ENCODE assay signal across 21 cellular contexts in genomic region chr19:10491472-10492047, GRCh38. TPM values are rescaled to one million over a fixed set of nuclear protein-coding genes. Genes with fewer than 3 reads are reported as not detected.
DNase-seq lines count a peak whose midpoint lies in the region; ATAC-seq, FAIRE-seq and TF ChIP-seq lines count a peak whose summit lies in the region.
"Had no signal": no experiment of that assay in that cellular context is flagged by ENCODE, and none has a peak within 500 bp of the region (broad histone marks: within the 10 kb centered on the region; RNA-seq: fewer than 3 reads in every experiment).

No MANE protein-coding gene starts in this region.

- H4K20me1 ChIP-seq in HepG2 (ENCODE audit: insufficient read depth, low read length) = no peaks in the 10 kb centered on the region

- WGBS in HepG2 (ENCODE audit: low lambda C conversion rate) = 88% methylated on average over 5 of the region's 43 CpGs
- WGBS in aorta, 2 donors = 95 to 97% methylated on average over 43 of the region's 43 CpGs

- no peak overlapping the region for H3K9ac ChIP-seq in HepG2 (ENCODE audit: insufficient read depth, low read depth, low read length)
- H3K9ac ChIP-seq: KMS-11 had no signal

- in situ Hi-C loops in HepG2 (cut with HindIII; ENCODE audit: extremely low pct_ligation_motif_present, low pct_unique_long_range_greater_than_20kb) = no loop called here

- H3K4me1 ChIP-seq in left ventricle myocardium inferior (peaks cover 11% of the 10 kb centered on the region), HepG2 (ENCODE audit: insufficient read depth, low read length) (peaks cover 9% of the 10 kb centered on the region), aorta (ENCODE audit: control insufficient read depth in 1 of 2, insufficient read depth in 2 of 2, low read length in 2 of 2) (no peaks in the 10 kb centered on the region)
- no peaks in the 10 kb centered on the region for H3K4me1 ChIP-seq in CD4-positive, alpha-beta memory T cell (ENCODE audit: insufficient read depth, low read length)
- H3K4me1 ChIP-seq: HAP-1, SJSA1 had no signal

- TF ChIP-seq POLR2A in HepG2 (IDR thresholded peaks at IDR 0.05; ENCODE audit: insufficient read depth in 1 of 2, low read depth in 2 of 2, low read length in 2 of 2) = no peak

- POLR2A ChIA-PET in HepG2 (lab: Yijun Ruan, JAX) = no interaction called here
- POLR2A ChIA-PET in CD4-positive, alpha-beta memory T cell (lab: Charles Lee; ENCODE audit: partially characterized antibody) = interaction anchor here (0.6 kb wide), 1 partner anchor 39 kb away, joined by 3 read pairs; no protein-coding TSS in a partner anchor

- intact Hi-C loops in left ventricle myocardium superior (cut with micrococcal nuclease) = no loop called here
- intact Hi-C loops in left ventricle myocardium inferior (cut with micrococcal nuclease) = no loop called here
- intact Hi-C loops in HepG2 (cut with micrococcal nuclease; ENCODE audit: unreplicated experiment) = no loop called here
- intact Hi-C loops in aorta (cut with DNase I) = no loop called here
- intact Hi-C loops in CD4-positive, alpha-beta memory T cell (cut with micrococcal nuclease) = no loop called here

- H3K36me3 ChIP-seq in left ventricle myocardium inferior = peaks cover 94% of the 10 kb centered on the region
- peaks cover 23 to 52% of the 10 kb centered on the region in 2 experiments for H3K36me3 ChIP-seq in HepG2 (replicated peaks in 1 of 2; ENCODE audit: control insufficient read depth in 1 of 2, insufficient read depth in 2 of 2, low read length in 2 of 2)
- peaks cover 0 to 4% of the 10 kb centered on the region in 2 donors for H3K36me3 ChIP-seq in aorta (ENCODE audit: control insufficient read depth in 1 of 2, insufficient read depth in 2 of 2, low read length in 1 of 2)
- peaks cover 38% of the 10 kb centered on the region for H3K36me3 ChIP-seq in CD4-positive, alpha-beta memory T cell (ENCODE audit: insufficient read depth, low read length)

- H3K4me3 Mint-ChIP-seq in chondrocyte (ENCODE audit: unreplicated experiment) = no peak overlapping the region
- no peak overlapping the region for H3K4me3 Mint-ChIP-seq in CD4-positive, alpha-beta memory T cell
- H3K4me3 Mint-ChIP-seq: GM23338, HFFc6 had no signal

- H3K27me3 ChIP-seq in left ventricle myocardium inferior (ENCODE audit: low read depth) = no peaks in the 10 kb centered on the region
- H3K27me3 ChIP-seq in HepG2 (ENCODE audit: control insufficient read depth in 1 of 2, insufficient read depth in 2 of 2, low read length in 2 of 2) = no peaks in the 10 kb centered on the region
- H3K27me3 ChIP-seq in aorta (ENCODE audit: control insufficient read depth in 1 of 2, insufficient read depth in 2 of 2, low read length in 1 of 2) = no peaks in the 10 kb centered on the region
- no peaks in the 10 kb centered on the region for H3K27me3 ChIP-seq in CD4-positive, alpha-beta memory T cell (ENCODE audit: insufficient read depth, low read length)
- H3K27me3 ChIP-seq: SJSA1 had no signal

- ATAC-seq in left ventricle myocardium superior (peak; percentile 10), HepG2 (no peak), aorta (ENCODE audit: low FRiP score) (peak; percentile 22)

- H3K27me3 Mint-ChIP-seq in chondrocyte (ENCODE audit: low read depth) = no peaks in the 10 kb centered on the region
- no peaks in the 10 kb centered on the region for H3K27me3 Mint-ChIP-seq in CD4-positive, alpha-beta memory T cell
- H3K27me3 Mint-ChIP-seq: IgD-negative memory B cell had no signal

- no peak overlapping the region for H3K4me3 ChIP-seq in left ventricle myocardium inferior
- no peak overlapping the region for H3K4me3 ChIP-seq in HepG2 (replicated peaks in 1 of 3; ENCODE audit: insufficient read depth in 1 of 3, low read depth in 2 of 3, low read length in 3 of 3)
- no peak overlapping the region for H3K4me3 ChIP-seq in aorta (ENCODE audit: low read length in 2 of 2)
- no peak overlapping the region for H3K4me3 ChIP-seq in CD4-positive, alpha-beta memory T cell (ENCODE audit: low read length in 2 of 2)
- H3K4me3 ChIP-seq: GM23338, HAP-1, PC-9, SJSA1 had no signal

- CTCF ChIA-PET in HepG2 (lab: Yijun Ruan, JAX; ENCODE audit: low intra/inter-chr PET ratio, low total read pairs) = no interaction called here
- CTCF ChIA-PET in CD4-positive, alpha-beta memory T cell (lab: Charles Lee; ENCODE audit: partially characterized antibody) = interaction anchor here (1.0 to 2.2 kb wide), 5 partner anchors 9 to 209 kb away, joined by 3 to 10 read pairs (median 3); partner anchors contain the start of gene QTRT1

- H3K27ac ChIP-seq in left ventricle myocardium inferior (replicated peaks) = no peak overlapping the region
- no peak overlapping the region for H3K27ac ChIP-seq in HepG2 (ENCODE audit: extremely low read length, insufficient read depth, low read length)
- H3K27ac ChIP-seq in aorta (ENCODE audit: low read depth in 1 of 2, low read length in 2 of 2) = no peak overlapping the region
- H3K27ac ChIP-seq in CD4-positive, alpha-beta memory T cell (ENCODE audit: low read depth, low read length) = no peak overlapping the region
- H3K27ac ChIP-seq: 22Rv1, KMS-11, PC-9, SJSA1 had no signal

- TF ChIP-seq EP300 in HepG2 (IDR thresholded peaks at IDR 0.05; ENCODE audit: low read depth in 2 of 2, low read length in 2 of 2) = no peak
- TF ChIP-seq EP300 in HepG2 (CRISPR knock-in tag; IDR thresholded peaks at IDR 0.05; ENCODE audit: borderline replicate concordance) = no peak

- H3K36me3 Mint-ChIP-seq in chondrocyte (ENCODE audit: low read depth) = peaks cover 22% of the 10 kb centered on the region
- H3K36me3 Mint-ChIP-seq in CD4-positive, alpha-beta memory T cell = peaks cover 8 to 42% of the 10 kb centered on the region in 2 donors

- TF ChIP-seq CTCF in left ventricle myocardium inferior (IDR thresholded peaks at IDR 0.05; ENCODE audit: borderline replicate concordance) = no peak
- no peak for TF ChIP-seq CTCF in chondrocyte (IDR thresholded peaks at IDR 0.05)
- no peak for TF ChIP-seq CTCF in HepG2 (CRISPR knock-in tag; IDR thresholded peaks at IDR 0.05)

- no peak overlapping the region for H3K27ac Mint-ChIP-seq in chondrocyte (ENCODE audit: unreplicated experiment)
- H3K27ac Mint-ChIP-seq in CD4-positive, alpha-beta memory T cell = peak overlapping the region in 1 of 7 donors; percentile 50
- H3K27ac Mint-ChIP-seq: GM23338, HFFc6 had no signal

- no peak overlapping the region for H3K4me2 ChIP-seq in HepG2 (ENCODE audit: low read depth, low read length)
- H3K4me2 ChIP-seq: GM23338, KMS-11, PC-9 had no signal

- H3K9me3 ChIP-seq in left ventricle myocardium inferior (replicated peaks) = no peaks in the 10 kb centered on the region
- no peaks in the 10 kb centered on the region for H3K9me3 ChIP-seq in HepG2 (ENCODE audit: low read length)
- H3K9me3 ChIP-seq in aorta (ENCODE audit: control insufficient read depth, low read length) = no peaks in the 10 kb centered on the region
- H3K9me3 ChIP-seq in CD4-positive, alpha-beta memory T cell (ENCODE audit: control insufficient read depth in 1 of 2, low read length in 2 of 2) = no peaks in the 10 kb centered on the region
- H3K9me3 ChIP-seq: HAP-1, SJSA1 had no signal

- H3K79me2 ChIP-seq in HepG2 (ENCODE audit: insufficient read depth, low read length) = peaks cover 9% of the 10 kb centered on the region

- no peak for FAIRE-seq in HepG2 (lab: Jason Lieb, UNC)
- FAIRE-seq: D721Med, GM18507 had no signal

- no peak overlapping the region for H2AFZ ChIP-seq in HepG2 (ENCODE audit: low read length)
- H2AFZ ChIP-seq: GM23338, PC-9 had no signal

- H3K9me3 Mint-ChIP-seq in chondrocyte (ENCODE audit: low read depth) = no peaks in the 10 kb centered on the region
- no peaks in the 10 kb centered on the region for H3K9me3 Mint-ChIP-seq in CD4-positive, alpha-beta memory T cell
- H3K9me3 Mint-ChIP-seq: GM23338, HFFc6, IgD-negative memory B cell had no signal

- BruUV-seq in HepG2 (replicated peaks; lab: Mats Ljungman, UMichigan) = TSS peak; percentile 36

- no peaks in the 10 kb centered on the region for H3K4me1 Mint-ChIP-seq in chondrocyte (ENCODE audit: low read depth)
- peaks cover 5 to 10% (median 9%) of the 10 kb centered on the region in 4 donors for H3K4me1 Mint-ChIP-seq in CD4-positive, alpha-beta memory T cell
- H3K4me1 Mint-ChIP-seq: GM23338 had no signal

- TF ChIP-seq RAD21 in HepG2 (CRISPR knock-in tag; IDR thresholded peaks at IDR 0.05) = no peak

- DNase-seq in left ventricle myocardium superior (no peak), left ventricle myocardium inferior (no peak), chondrocyte (ENCODE audit: low spot score) (peak; percentile 91), HepG2 (ENCODE audit: low spot score) (no peak), aorta (peak in 1 of 2 donors; percentile 52), mucosa of gallbladder (ENCODE audit: low spot score) (no peak), NCI-H526 treated with DMSO at 0.1 percent for 48 hours (lab: John Stamatoyannopoulos, UW) (no peak)
- no peak for DNase-seq in CD4-positive, alpha-beta memory T cell
- DNase-seq: NCI-H2029 treated with DMSO at 0.1 percent for 48 hours, NCI-H446 treated with DMSO at 0.1 percent for 48 hours had no signal

RNA-seq across cellular contexts. Expression of gene KEAP1, which starts 11.6 kb away (rescaled TPM):
- 87.7 TPM for total RNA-seq in left ventricle myocardium superior
- 74.5 TPM for total RNA-seq in left ventricle myocardium inferior
- 69.3 to 79.9 TPM (median 70.9 TPM) in 3 replicates for total RNA-seq in chondrocyte
- 72.9 and 75.5 TPM in 2 replicates for total RNA-seq in HepG2 (2016; rRNA removed; fragmentation: Illumina TruSeq; extraction: Trizol)
- total RNA-seq in HepG2 (2016; cell fraction: cytosol; rRNA removed; fragmentation: Illumina TruSeq; extraction: Trizol; ENCODE audit: low read depth) = 37.8 and 38.2 TPM in 2 replicates
- 60.9 and 73.7 TPM in 2 replicates for total RNA-seq in HepG2 (2016; cell fraction: insoluble cytoplasmic fraction; rRNA removed; fragmentation: Illumina TruSeq; extraction: Trizol)
- 75.5 and 78.9 TPM in 2 replicates for total RNA-seq in HepG2 (2016; cell fraction: membrane; rRNA removed; fragmentation: Illumina TruSeq; extraction: Trizol)
- total RNA-seq in HepG2 (2016; cell fraction: nucleus; rRNA removed; fragmentation: Illumina TruSeq; extraction: Trizol) = 35.4 and 45.7 TPM in 2 replicates
- polyA plus RNA-seq in HepG2 (2011; rRNA removed) = 56.7 and 72.4 TPM in 2 replicates
- polyA plus RNA-seq in HepG2 (2011; cell fraction: cytosol; rRNA removed) = 40.4 and 55.8 TPM in 2 replicates
- polyA plus RNA-seq in HepG2 (2011; cell fraction: nucleus; rRNA removed) = 51.5 and 70.2 TPM in 2 replicates
- polyA plus RNA-seq in HepG2 (2012) = 46.5 and 50.3 TPM in 2 replicates
- 24.3 and 29.7 TPM in 2 replicates for polyA plus RNA-seq in HepG2 (2016; cell fraction: cytosol; fragmentation: Illumina TruSeq; extraction: Trizol; ENCODE audit: low read depth)
- polyA plus RNA-seq in HepG2 (2016; cell fraction: insoluble cytoplasmic fraction; fragmentation: Illumina TruSeq; extraction: Trizol; ENCODE audit: low read depth) = 71.7 and 84.0 TPM in 2 replicates
- 56.3 and 60.2 TPM in 2 replicates for polyA plus RNA-seq in HepG2 (2016; cell fraction: membrane; fragmentation: Illumina TruSeq; extraction: Trizol; ENCODE audit: low read depth)
- 62.2 and 71.4 TPM in 2 replicates for polyA plus RNA-seq in HepG2 (2016; cell fraction: nucleus; fragmentation: Illumina TruSeq; extraction: Trizol; ENCODE audit: insufficient read depth, low read depth)
- polyA minus RNA-seq in HepG2 (2011; rRNA and poly(A)+ RNA removed; ENCODE audit: low replicate concordance) = 113 and 248 TPM in 2 replicates
- polyA minus RNA-seq in HepG2 (2011; cell fraction: cytosol; rRNA and poly(A)+ RNA removed) = 40.0 and 43.1 TPM in 2 replicates
- 24.3 and 29.7 TPM in 2 replicates for polyA minus RNA-seq in HepG2 (2011; cell fraction: nucleus; rRNA and poly(A)+ RNA removed)
- total RNA-seq in aorta = 10 to 100 TPM; 43.6 to 62.8 TPM
- polyA plus RNA-seq in aorta = 10 to 100 TPM; 30.9 to 56.2 TPM
- 81.7 TPM for total RNA-seq in mucosa of gallbladder
- 10 to 100 TPM; 49.2 to 60.1 TPM for total RNA-seq in CD4-positive, alpha-beta memory T cell
- 10 to 100 TPM; 35.7 to 55.0 TPM for polyA plus RNA-seq in CD4-positive, alpha-beta memory T cell

RNA-seq across cellular contexts. Expression of gene S1PR5, which starts 25.7 kb away (rescaled TPM):
- total RNA-seq in left ventricle myocardium superior (not detected), left ventricle myocardium inferior (0.11 TPM), chondrocyte (3.7 to 6.7 TPM (median 6.4 TPM) in 3 replicates), HepG2 (2016; rRNA removed; fragmentation: Illumina TruSeq; extraction: Trizol) (not detected in 2 replicates), aorta (under 1 TPM; 0.39 to 0.99 TPM), mucosa of gallbladder (0.20 TPM)
- not detected in 2 replicates for total RNA-seq in HepG2 (2016; cell fraction: cytosol; rRNA removed; fragmentation: Illumina TruSeq; extraction: Trizol; ENCODE audit: low read depth)
- 0.09 TPM in 1 of 2 replicates, not detected in the other for total RNA-seq in HepG2 (2016; cell fraction: insoluble cytoplasmic fraction; rRNA removed; fragmentation: Illumina TruSeq; extraction: Trizol)
- not detected in 2 replicates for total RNA-seq in HepG2 (2016; cell fraction: membrane; rRNA removed; fragmentation: Illumina TruSeq; extraction: Trizol)
- not detected in 2 replicates for total RNA-seq in HepG2 (2016; cell fraction: nucleus; rRNA removed; fragmentation: Illumina TruSeq; extraction: Trizol)
- polyA plus RNA-seq in HepG2 (2011; rRNA removed) (0.04 TPM in 1 of 2 replicates, not detected in the other), aorta (1 to 10 TPM; 1.3 to 1.6 TPM)
- 0.04 TPM in 1 of 2 replicates, not detected in the other for polyA plus RNA-seq in HepG2 (2011; cell fraction: cytosol; rRNA removed)
- not detected in 2 replicates for polyA plus RNA-seq in HepG2 (2011; cell fraction: nucleus; rRNA removed)
- not detected in 2 replicates for polyA plus RNA-seq in HepG2 (2012)
- not detected in 2 replicates for polyA plus RNA-seq in HepG2 (2016; cell fraction: cytosol; fragmentation: Illumina TruSeq; extraction: Trizol; ENCODE audit: low read depth)
- polyA plus RNA-seq in HepG2 (2016; cell fraction: insoluble cytoplasmic fraction; fragmentation: Illumina TruSeq; extraction: Trizol; ENCODE audit: low read depth) = not detected in 2 replicates
- polyA plus RNA-seq in HepG2 (2016; cell fraction: membrane; fragmentation: Illumina TruSeq; extraction: Trizol; ENCODE audit: low read depth) = not detected in 2 replicates
- polyA plus RNA-seq in HepG2 (2016; cell fraction: nucleus; fragmentation: Illumina TruSeq; extraction: Trizol; ENCODE audit: insufficient read depth, low read depth) = not detected in 2 replicates
- polyA minus RNA-seq in HepG2 (2011; rRNA and poly(A)+ RNA removed; ENCODE audit: low replicate concordance) = 0.72 TPM in 1 of 2 replicates, not detected in the other
- polyA minus RNA-seq in HepG2 (2011; cell fraction: cytosol; rRNA and poly(A)+ RNA removed) = not detected in 2 replicates
- not detected in 2 replicates for polyA minus RNA-seq in HepG2 (2011; cell fraction: nucleus; rRNA and poly(A)+ RNA removed)
- total RNA-seq in CD4-positive, alpha-beta memory T cell = 1 to 10 TPM; 1.6 to 1.9 TPM
- polyA plus RNA-seq in CD4-positive, alpha-beta memory T cell = 1 to 10 TPM; 1.3 to 3.1 TPM
- total RNA-seq: RPMI7951 had no signal

RNA-seq across cellular contexts. Expression of gene ATG4D, which starts 52.1 kb away (rescaled TPM):
- 61.4 TPM for total RNA-seq in left ventricle myocardium superior
- total RNA-seq in left ventricle myocardium inferior = 48.7 TPM
- 14.8 to 23.2 TPM (median 21.7 TPM) in 3 replicates for total RNA-seq in chondrocyte
- total RNA-seq in HepG2 (2016; rRNA removed; fragmentation: Illumina TruSeq; extraction: Trizol) = 9.3 and 19.0 TPM in 2 replicates
- 20.9 and 26.1 TPM in 2 replicates for total RNA-seq in HepG2 (2016; cell fraction: cytosol; rRNA removed; fragmentation: Illumina TruSeq; extraction: Trizol; ENCODE audit: low read depth)
- total RNA-seq in HepG2 (2016; cell fraction: insoluble cytoplasmic fraction; rRNA removed; fragmentation: Illumina TruSeq; extraction: Trizol) = 8.3 and 18.7 TPM in 2 replicates
- total RNA-seq in HepG2 (2016; cell fraction: membrane; rRNA removed; fragmentation: Illumina TruSeq; extraction: Trizol) = 35.4 and 38.3 TPM in 2 replicates
- total RNA-seq in HepG2 (2016; cell fraction: nucleus; rRNA removed; fragmentation: Illumina TruSeq; extraction: Trizol) = 17.2 TPM in 2 replicates
- polyA plus RNA-seq in HepG2 (2011; rRNA removed) = 17.8 and 22.9 TPM in 2 replicates
- 16.1 and 23.3 TPM in 2 replicates for polyA plus RNA-seq in HepG2 (2011; cell fraction: cytosol; rRNA removed)
- polyA plus RNA-seq in HepG2 (2011; cell fraction: nucleus; rRNA removed) = 60.1 and 73.0 TPM in 2 replicates
- 16.8 and 18.5 TPM in 2 replicates for polyA plus RNA-seq in HepG2 (2012)
- 22.2 and 28.5 TPM in 2 replicates for polyA plus RNA-seq in HepG2 (2016; cell fraction: cytosol; fragmentation: Illumina TruSeq; extraction: Trizol; ENCODE audit: low read depth)
- 11.1 and 14.6 TPM in 2 replicates for polyA plus RNA-seq in HepG2 (2016; cell fraction: insoluble cytoplasmic fraction; fragmentation: Illumina TruSeq; extraction: Trizol; ENCODE audit: low read depth)
- 29.9 and 35.4 TPM in 2 replicates for polyA plus RNA-seq in HepG2 (2016; cell fraction: membrane; fragmentation: Illumina TruSeq; extraction: Trizol; ENCODE audit: low read depth)
- polyA plus RNA-seq in HepG2 (2016; cell fraction: nucleus; fragmentation: Illumina TruSeq; extraction: Trizol; ENCODE audit: insufficient read depth, low read depth) = 35.0 and 45.7 TPM in 2 replicates
- polyA minus RNA-seq in HepG2 (2011; rRNA and poly(A)+ RNA removed; ENCODE audit: low replicate concordance) = 33.4 and 51.6 TPM in 2 replicates
- 18.5 and 22.9 TPM in 2 replicates for polyA minus RNA-seq in HepG2 (2011; cell fraction: cytosol; rRNA and poly(A)+ RNA removed)
- polyA minus RNA-seq in HepG2 (2011; cell fraction: nucleus; rRNA and poly(A)+ RNA removed) = 13.3 and 16.9 TPM in 2 replicates
- 10 to 100 TPM; 14.0 to 17.2 TPM for total RNA-seq in aorta
- 10 to 100 TPM; 17.7 to 42.6 TPM for polyA plus RNA-seq in aorta
- 29.5 TPM for total RNA-seq in mucosa of gallbladder
- total RNA-seq in CD4-positive, alpha-beta memory T cell = 10 to 100 TPM; 51.5 to 58.6 TPM
- 10 to 100 TPM in 1 of 2 donors, 1 to 10 TPM in 1; 9.3 to 22.1 TPM for polyA plus RNA-seq in CD4-positive, alpha-beta memory T cell
